17 cellular contexts compared by ENCODE assay signal in the genomic region with DNA sequence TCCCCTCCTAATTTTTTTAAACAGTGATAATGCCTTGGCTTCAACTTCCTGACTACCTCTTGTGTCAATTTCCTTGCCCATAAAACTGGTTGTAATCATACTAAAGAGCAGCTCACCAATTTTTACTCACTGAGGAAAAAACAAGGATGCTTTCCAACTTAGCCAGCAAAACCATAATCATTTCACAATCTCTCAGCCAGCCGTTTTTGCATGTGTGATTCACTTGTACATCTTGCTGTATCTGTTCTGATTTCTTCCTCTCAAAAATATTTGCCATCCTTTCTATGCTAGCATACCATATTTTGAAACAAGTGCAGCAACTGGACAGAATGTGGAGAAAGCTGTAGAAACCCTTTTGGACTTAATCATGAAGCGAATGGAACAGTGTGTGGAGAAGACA.
DNase-seq lines count a peak whose midpoint lies in the region; ATAC-seq and TF ChIP-seq lines count a peak whose summit lies in the region.
"Had no signal": no experiment of that assay in that cellular context is flagged by ENCODE, and none has a peak within 500 bp of the region (broad histone marks: within the 10 kb centered on the region; RNA-seq: fewer than 3 reads in every experiment).

No MANE protein-coding gene starts in this region.

- H3K4me1 Mint-ChIP-seq in activated T-helper 2 cell treated with anti-CD3 and anti-CD28 coated beads, Interferon-gamma antibody, Interleukin-2, Interleukin-4, amounts not matched to agents 10 μg/mL and 5 μg/mL and 100 μg/mL, durations not matched to agents 14 hours and 24 hours and 36 hours (ENCODE audit: low read depth): no peaks in the 10 kb centered on the region
- H3K4me1 Mint-ChIP-seq: activated B cell treated with CpG ODN at 0.5 μM for 24 hours had no signal

- H3K4me1 ChIP-seq in esophagus squamous epithelium: no peaks in the 10 kb centered on the region
- H3K4me1 ChIP-seq in suprapubic skin: no peaks in the 10 kb centered on the region

- WGBS in esophagus squamous epithelium, 2 donors: 68 to 70% methylated on average over 2 of the region's 2 CpGs
- WGBS in suprapubic skin: 64% methylated on average over 2 of the region's 2 CpGs

- ATAC-seq in GM21360 (IDR thresholded peaks at IDR 0.05; ENCODE audit: unreplicated experiment): no peak
- ATAC-seq: activated CD8-positive, alpha-beta T cell treated with anti-CD3 and anti-CD28 coated beads, Interleukin-2, amount 10 ng/mL, durations not matched to agents 7 days and 5 days; left colon; T-helper 17 cell had no signal

- TF ChIP-seq POLR2A in esophagus squamous epithelium (IDR thresholded peaks at IDR 0.05) (no peak), suprapubic skin (IDR thresholded peaks at IDR 0.05) (no peak)

- no peak overlapping the region for H3K27ac Mint-ChIP-seq in activated T-helper 2 cell treated with anti-CD3 and anti-CD28 coated beads, Interferon-gamma antibody, Interleukin-2, Interleukin-4, amounts not matched to agents 10 μg/mL and 5 μg/mL and 100 μg/mL, durations not matched to agents 14 hours and 24 hours and 36 hours
- H3K27ac Mint-ChIP-seq: activated B cell treated with CpG ODN at 0.5 μM for 24 hours; activated CD8-positive, alpha-beta T cell treated with anti-CD3 and anti-CD28 coated beads, Interleukin-2, amount 10 ng/mL, durations not matched to agents 7 days and 5 days; T-helper 17 cell had no signal

- H3K9me3 ChIP-seq in esophagus squamous epithelium (no peaks in the 10 kb centered on the region), suprapubic skin (no peaks in the 10 kb centered on the region)

- peak; percentile 75 for DNase-seq in AG09309 (ENCODE audit: low read depth)
- DNase-seq in HT1080 (ENCODE audit: low read depth): peak; percentile 3
- peak; percentile 40 for DNase-seq in dedifferentiated amniotic fluid mesenchymal stem cell (ENCODE audit: extremely low spot score)
- DNase-seq in myocyte (ENCODE audit: low read depth): peak; percentile 13
- no peak for DNase-seq in esophagus squamous epithelium (lab: John Stamatoyannopoulos, UW)
- DNase-seq in activated T-helper 2 cell treated with anti-CD3 and anti-CD28 coated beads, Interferon-gamma antibody, Interleukin-2, Interleukin-4, amounts not matched to agents 10 μg/mL and 5 μg/mL and 100 μg/mL, durations not matched to agents 14 hours and 24 hours and 36 hours (ENCODE audit: low spot score): no peak
- DNase-seq in suprapubic skin (ENCODE audit: low spot score in 2 of 2): no peak
- DNase-seq: activated B cell treated with CpG ODN at 0.5 μM for 24 hours; activated CD8-positive, alpha-beta T cell treated with anti-CD3 and anti-CD28 coated beads, Interleukin-2, amount 10 ng/mL, durations not matched to agents 7 days and 5 days; activated T-cell treated with anti-CD3 and anti-CD28 coated beads, Interleukin-2, amount 50 U/mL, for 48 hours; central memory CD4-positive, alpha-beta T cell; effector CD4-positive, alpha-beta T cell; left colon; NCI-H69; SIG-M5; T-helper 17 cell had no signal

- TF ChIP-seq EP300 in suprapubic skin (IDR thresholded peaks at IDR 0.05): no peak

- H3K9me3 Mint-ChIP-seq in activated T-helper 2 cell treated with anti-CD3 and anti-CD28 coated beads, Interferon-gamma antibody, Interleukin-2, Interleukin-4, amounts not matched to agents 10 μg/mL and 5 μg/mL and 100 μg/mL, durations not matched to agents 14 hours and 24 hours and 36 hours: no peaks in the 10 kb centered on the region
- H3K9me3 Mint-ChIP-seq: activated B cell treated with CpG ODN at 0.5 μM for 24 hours had no signal

- peaks cover 0 to 48% (median 0%) of the 10 kb centered on the region in 3 donors for H3K36me3 ChIP-seq in esophagus squamous epithelium
- H3K36me3 ChIP-seq in suprapubic skin: no peaks in the 10 kb centered on the region

- intact Hi-C loops in esophagus squamous epithelium (cut with DNase I): no loop called here
- intact Hi-C loops in activated T-helper 2 cell treated with anti-CD3 and anti-CD28 coated beads, Interferon-gamma antibody, Interleukin-2, Interleukin-4, amounts not matched to agents 10 μg/mL and 5 μg/mL and 100 μg/mL, durations not matched to agents 14 hours and 24 hours and 36 hours (cut with micrococcal nuclease): no loop called here

- TF ChIP-seq CTCF in AG09309 (IDR thresholded peaks at IDR 0.05; ENCODE audit: control insufficient read depth, insufficient read depth, low read depth, low read length, missing control alignments): no peak
- no peak for TF ChIP-seq CTCF in esophagus squamous epithelium (IDR thresholded peaks at IDR 0.05)
- TF ChIP-seq CTCF in suprapubic skin (IDR thresholded peaks at IDR 0.05): no peak

- H3K4me3 ChIP-seq in AG09309 (ENCODE audit: control insufficient read depth, low read depth, low read length) (no peak overlapping the region), esophagus squamous epithelium (no peak overlapping the region), suprapubic skin (no peak overlapping the region)

- no peak overlapping the region for H3K4me3 Mint-ChIP-seq in activated T-helper 2 cell treated with anti-CD3 and anti-CD28 coated beads, Interferon-gamma antibody, Interleukin-2, Interleukin-4, amounts not matched to agents 10 μg/mL and 5 μg/mL and 100 μg/mL, durations not matched to agents 14 hours and 24 hours and 36 hours (ENCODE audit: low read depth)
- H3K4me3 Mint-ChIP-seq: activated B cell treated with CpG ODN at 0.5 μM for 24 hours; activated CD8-positive, alpha-beta T cell treated with anti-CD3 and anti-CD28 coated beads, Interleukin-2, amount 10 ng/mL, durations not matched to agents 7 days and 5 days; T-helper 17 cell had no signal

- peaks cover 8% of the 10 kb centered on the region for H3K27me3 Mint-ChIP-seq in activated T-helper 2 cell treated with anti-CD3 and anti-CD28 coated beads, Interferon-gamma antibody, Interleukin-2, Interleukin-4, amounts not matched to agents 10 μg/mL and 5 μg/mL and 100 μg/mL, durations not matched to agents 14 hours and 24 hours and 36 hours (ENCODE audit: low read depth)
- H3K27me3 Mint-ChIP-seq: T-helper 17 cell had no signal

- H3K27ac ChIP-seq in esophagus squamous epithelium (no peak overlapping the region), suprapubic skin (no peak overlapping the region)

- peaks cover 3% of the 10 kb centered on the region for H3K36me3 Mint-ChIP-seq in activated T-helper 2 cell treated with anti-CD3 and anti-CD28 coated beads, Interferon-gamma antibody, Interleukin-2, Interleukin-4, amounts not matched to agents 10 μg/mL and 5 μg/mL and 100 μg/mL, durations not matched to agents 14 hours and 24 hours and 36 hours (ENCODE audit: low read depth)

- no peaks in the 10 kb centered on the region for H3K27me3 ChIP-seq in esophagus squamous epithelium
- no peaks in the 10 kb centered on the region for H3K27me3 ChIP-seq in suprapubic skin

Comparison
In these comparisons a context has a peak if more than half of its experiments do, and no peak if none do; other contexts are left out.
1. DNase-seq: peak in AG09309 (single experiment), HT1080 (single experiment), dedifferentiated amniotic fluid mesenchymal stem cell (single experiment) and myocyte (single experiment); none in esophagus squamous epithelium (single experiment), activated T-helper 2 cell treated with anti-CD3 and anti-CD28 coated beads, Interferon-gamma antibody, Interleukin-2, Interleukin-4, amounts not matched to agents 10 μg/mL and 5 μg/mL and 100 μg/mL, durations not matched to agents 14 hours and 24 hours and 36 hours (single experiment) and suprapubic skin (0 of 2).